ENCODE assay signal across 18 cellular contexts in genomic region chr9:107363511-107364182, GRCh38.
A peak's percentile ranks its signal among the peaks of the same experiment; 100 is the strongest.
DNase-seq lines count a peak whose midpoint lies in the region; ATAC-seq, FAIRE-seq and TF ChIP-seq lines count a peak whose summit lies in the region.
"Had no signal": no experiment of that assay in that cellular context is flagged by ENCODE, and none has a peak within 500 bp of the region (broad histone marks: within the 10 kb centered on the region; RNA-seq: fewer than 3 reads in every experiment).

No MANE protein-coding gene starts in this region.

- no peak overlapping the region; a peak in 2 of 5 replicates for H3K4me3 Mint-ChIP-seq in H9
- H3K4me3 Mint-ChIP-seq: activated B cell treated with CpG ODN at 0.5 μM for 24 hours; naive thymus-derived CD4-positive, alpha-beta T cell had no signal

- H3K18ac ChIP-seq in H9 (ENCODE audit: insufficient read length, low read depth, low read length): no peak overlapping the region

- H3K36me3 Mint-ChIP-seq in H9 (ENCODE audit: insufficient read depth in 1 of 3, low read depth in 3 of 3): no peaks in the 10 kb centered on the region

- H4K8ac ChIP-seq in H9 (replicated peaks; ENCODE audit: insufficient read length, low read depth, low read length): no peak overlapping the region

- TF ChIP-seq POLR2A in gastrocnemius medialis (IDR thresholded peaks at IDR 0.05): no peak

- ATAC-seq in GM19452 (IDR thresholded peaks at IDR 0.05; ENCODE audit: unreplicated experiment) (no peak), gastrocnemius medialis (no peak), aorta (ENCODE audit: low FRiP score) (no peak)
- ATAC-seq: esophagus mucosa; left colon; naive thymus-derived CD4-positive, alpha-beta T cell had no signal

- H3K4me1 ChIP-seq in H9 (ENCODE audit: insufficient read depth, low read length): no peaks in the 10 kb centered on the region; the same call in 1 of the 2 replicates
- H3K4me1 ChIP-seq in keratinocyte (ENCODE audit: control insufficient read depth, extremely low read depth, insufficient read depth, low read length): peaks cover 3% of the 10 kb centered on the region
- H3K4me1 ChIP-seq in gastrocnemius medialis: no peaks in the 10 kb centered on the region
- H3K4me1 ChIP-seq in aorta (ENCODE audit: control insufficient read depth in 1 of 2, insufficient read depth in 2 of 2, low read length in 2 of 2): no peaks in the 10 kb centered on the region

- H3K27me3 Mint-ChIP-seq in H9 (ENCODE audit: low read depth): no peaks in the 10 kb centered on the region

- no peak overlapping the region for H2BK12ac ChIP-seq in H9 (ENCODE audit: insufficient read length, low read depth, low read length)

- H3K23ac ChIP-seq in H9 (ENCODE audit: insufficient read length, low read depth, low read length): no peak overlapping the region

- intact Hi-C loops in gastrocnemius medialis (cut with DNase I; ENCODE audit: low total_unique reads): no loop called here
- intact Hi-C loops in aorta (cut with DNase I): no loop called here

- no peaks in the 10 kb centered on the region for H3K23me2 ChIP-seq in H9 (ENCODE audit: insufficient read length, low read depth, low read length, poor library complexity, severe bottlenecking)

- H3K4me1 Mint-ChIP-seq in H9: peaks cover 9% of the 10 kb centered on the region in 2 experiments
- H3K4me1 Mint-ChIP-seq: activated B cell treated with CpG ODN at 0.5 μM for 24 hours had no signal

- no peaks in the 10 kb centered on the region for H3K9me1 ChIP-seq in keratinocyte (ENCODE audit: control insufficient read depth, extremely low read depth, insufficient read depth, low read length)

- H3K9me3 Mint-ChIP-seq in H9: no peaks in the 10 kb centered on the region
- H3K9me3 Mint-ChIP-seq: activated B cell treated with CpG ODN at 0.5 μM for 24 hours had no signal

- dilution Hi-C loops in keratinocyte (cut with MboI; ENCODE audit: extremely low pct_ligation_motif_present, low sequenced_read_pairs): no loop called here

- no peaks in the 10 kb centered on the region for H3K27me3 ChIP-seq in H9 (ENCODE audit: insufficient read depth, low read length)
- no peaks in the 10 kb centered on the region for H3K27me3 ChIP-seq in WERI-Rb-1 (ENCODE audit: insufficient read depth, low read depth, severe bottlenecking)
- peaks cover under 1% of the 10 kb centered on the region for H3K27me3 ChIP-seq in keratinocyte (ENCODE audit: control insufficient read depth, extremely low read depth, insufficient read depth, low read length)
- H3K27me3 ChIP-seq in gastrocnemius medialis: no peaks in the 10 kb centered on the region
- no peaks in the 10 kb centered on the region for H3K27me3 ChIP-seq in aorta (ENCODE audit: control insufficient read depth in 1 of 2, insufficient read depth in 2 of 2, low read length in 1 of 2)

- no peak overlapping the region for H3K27ac ChIP-seq in H9 (ENCODE audit: insufficient read length, low read depth, low read length)
- peak overlapping the region; percentile 53 for H3K27ac ChIP-seq in WERI-Rb-1
- no peak overlapping the region for H3K27ac ChIP-seq in keratinocyte (ENCODE audit: control insufficient read depth, insufficient read depth, low read length)
- no peak overlapping the region for H3K27ac ChIP-seq in gastrocnemius medialis
- H3K27ac ChIP-seq in aorta (ENCODE audit: low read depth in 1 of 2, low read length in 2 of 2): no peak overlapping the region

- H2BK5ac ChIP-seq in H9 (ENCODE audit: insufficient read length, low read length): no peak overlapping the region

- peak overlapping the region in 2 of 3 experiments; percentile 30 to 52; a peak in 2 of 7 replicates for H3K27ac Mint-ChIP-seq in H9
- H3K27ac Mint-ChIP-seq: activated B cell treated with CpG ODN at 0.5 μM for 24 hours; naive thymus-derived CD4-positive, alpha-beta T cell had no signal

- H3K36me3 ChIP-seq in WERI-Rb-1 (no peaks in the 10 kb centered on the region), keratinocyte (ENCODE audit: control insufficient read depth in 2 of 2, extremely low read depth in 1 of 2, insufficient read depth in 2 of 2, low read length in 2 of 2) (no peaks in the 10 kb centered on the region), gastrocnemius medialis (no peaks in the 10 kb centered on the region), aorta (ENCODE audit: control insufficient read depth in 1 of 2, insufficient read depth in 2 of 2, low read length in 1 of 2) (no peaks in the 10 kb centered on the region)

- no peak overlapping the region for H4K91ac ChIP-seq in H9 (ENCODE audit: insufficient read length, low read depth, low read length)

- in situ Hi-C loops in gastrocnemius medialis (cut with MboI; ENCODE audit: low sequenced_read_pairs in 4 of 4): no loop called here

- DNase-seq in COLO829 (ENCODE audit: low spot score): peak; percentile 92
- peak; percentile 41 for DNase-seq in H9
- peak; percentile 43 for DNase-seq in WERI-Rb-1
- peak; percentile 54 for DNase-seq in keratinocyte (ENCODE audit: low read depth, low spot score)
- DNase-seq in gastrocnemius medialis: no peak
- no peak for DNase-seq in aorta
- DNase-seq in DMS79 treated with DMSO at 0.1 percent for 48 hours (lab: John Stamatoyannopoulos, UW): no peak
- DNase-seq: activated B cell treated with CpG ODN at 0.5 μM for 24 hours; activated effector memory CD4-positive, alpha-beta T cell treated with anti-CD3 and anti-CD28 coated beads, Interleukin-2, amount 50 U/mL, for 16 hours; Calu3; cortex of kidney; left colon; naive thymus-derived CD4-positive, alpha-beta T cell; NCI-H2029 treated with DMSO at 0.1 percent for 48 hours had no signal

- H3K9me3 ChIP-seq in H9 (ENCODE audit: control insufficient read depth, low read depth, low read length) (no peaks in the 10 kb centered on the region), WERI-Rb-1 (ENCODE audit: severe bottlenecking) (peaks cover 14% of the 10 kb centered on the region), keratinocyte (ENCODE audit: control insufficient read depth, low read depth, low read length) (no peaks in the 10 kb centered on the region), gastrocnemius medialis (no peaks in the 10 kb centered on the region), aorta (ENCODE audit: control insufficient read depth, low read length) (no peaks in the 10 kb centered on the region)

- no peak overlapping the region for H3K56ac ChIP-seq in H9 (ENCODE audit: insufficient read length, low read depth, low read length)

- H3K14ac ChIP-seq in H9 (ENCODE audit: insufficient read depth, low read length): no peak overlapping the region

- TF ChIP-seq CTCF in H9 (conservative IDR thresholded peaks at IDR 0.05) (no peak), WERI-Rb-1 (IDR thresholded peaks at IDR 0.05; ENCODE audit: low read depth, low read length) (no peak), keratinocyte (optimal IDR thresholded peaks at IDR 0.05 in 1 of 3, IDR thresholded peaks at IDR 0.05 in 1 of 3, conservative IDR thresholded peaks at IDR 0.05 in 1 of 3; ENCODE audit: extremely low read depth in 1 of 3, insufficient read depth in 2 of 3, low read length in 3 of 3) (no peak), gastrocnemius medialis (IDR thresholded peaks at IDR 0.05 in 4 of 5, conservative IDR thresholded peaks at IDR 0.05 in 1 of 5) (no peak)

- no peak overlapping the region for H2BK120ac ChIP-seq in H9 (ENCODE audit: low read depth, low read length, poor library complexity, severe bottlenecking)

- peak overlapping the region; percentile 93 for H2BK20ac ChIP-seq in H9 (ENCODE audit: low read depth, low read length, poor library complexity, severe bottlenecking)

- peak; percentile 29 for FAIRE-seq in keratinocyte (lab: Jason Lieb, UNC)
- FAIRE-seq: GM19239, RCC 7860 had no signal

- H3K4me3 ChIP-seq in WERI-Rb-1 (ENCODE audit: low read depth, low read length): no peak overlapping the region
- no peak overlapping the region for H3K4me3 ChIP-seq in keratinocyte (ENCODE audit: control insufficient read depth in 2 of 3, extremely low read depth in 1 of 3, insufficient read depth in 2 of 3, low read depth in 1 of 3, low read length in 3 of 3)
- no peak overlapping the region for H3K4me3 ChIP-seq in gastrocnemius medialis
- H3K4me3 ChIP-seq in aorta (ENCODE audit: low read length in 2 of 2): no peak overlapping the region

- H3T11ph ChIP-seq in H9 (ENCODE audit: low read length): no peak overlapping the region

- H2AFZ ChIP-seq in H9 (ENCODE audit: low read length): no peak overlapping the region
- peak overlapping the region; percentile 13 for H2AFZ ChIP-seq in keratinocyte (ENCODE audit: control insufficient read depth, low read length)

- no peak overlapping the region for H4K5ac ChIP-seq in H9 (ENCODE audit: insufficient read length, low read depth, low read length)

- no peaks in the 10 kb centered on the region for H3K79me1 ChIP-seq in H9 (ENCODE audit: insufficient read depth, low read depth, low read length, poor library complexity, severe bottlenecking)

- H3K9ac ChIP-seq in H9 (ENCODE audit: extremely low read depth, insufficient read length, low read length) (no peak overlapping the region), keratinocyte (ENCODE audit: control insufficient read depth, extremely low read depth, insufficient read depth, low read length) (no peak overlapping the region)

- no peak overlapping the region for H3K4me2 ChIP-seq in H9 (ENCODE audit: insufficient read depth, insufficient read length, low read length)
- no peak overlapping the region for H3K4me2 ChIP-seq in keratinocyte (ENCODE audit: control insufficient read depth, extremely low read depth, insufficient read depth, low read depth, low read length)

- no peak overlapping the region for H3K4ac ChIP-seq in H9 (ENCODE audit: low read depth, low read length)

- no CpG with 5 or more reads among the region's 10 CpGs for WGBS in H9 (ENCODE audit: extremely low coverage, insufficient read length, low lambda C conversion rate)
- WGBS in aorta, 2 donors: 73 to 74% methylated on average over 10 of the region's 10 CpGs

- no peak overlapping the region for H2BK15ac ChIP-seq in H9 (ENCODE audit: low read depth, low read length)

- no peak overlapping the region for H2AK5ac ChIP-seq in H9 (ENCODE audit: insufficient read length, low read length)

- no peaks in the 10 kb centered on the region for H3K79me2 ChIP-seq in H9 (ENCODE audit: insufficient read depth, low read length)
- H3K79me2 ChIP-seq in keratinocyte (ENCODE audit: control insufficient read depth, insufficient read depth, low read length): no peaks in the 10 kb centered on the region

- H4K20me1 ChIP-seq in H9 (ENCODE audit: control insufficient read depth, insufficient read depth, insufficient read length) (no peaks in the 10 kb centered on the region), keratinocyte (ENCODE audit: control insufficient read depth, extremely low read depth, insufficient read depth, low read length) (no peaks in the 10 kb centered on the region)

Comparison
In these comparisons a context has a peak if more than half of its experiments do, and no peak if none do; other contexts are left out.
1. DNase-seq: peak in COLO829 (single experiment), H9 (single experiment), WERI-Rb-1 (single experiment) and keratinocyte (single experiment); none in gastrocnemius medialis (0 of 2), aorta (0 of 2) and DMS79 treated with DMSO at 0.1 percent for 48 hours (single experiment).